20 cellular contexts compared by ENCODE assay signal in the genomic region with DNA sequence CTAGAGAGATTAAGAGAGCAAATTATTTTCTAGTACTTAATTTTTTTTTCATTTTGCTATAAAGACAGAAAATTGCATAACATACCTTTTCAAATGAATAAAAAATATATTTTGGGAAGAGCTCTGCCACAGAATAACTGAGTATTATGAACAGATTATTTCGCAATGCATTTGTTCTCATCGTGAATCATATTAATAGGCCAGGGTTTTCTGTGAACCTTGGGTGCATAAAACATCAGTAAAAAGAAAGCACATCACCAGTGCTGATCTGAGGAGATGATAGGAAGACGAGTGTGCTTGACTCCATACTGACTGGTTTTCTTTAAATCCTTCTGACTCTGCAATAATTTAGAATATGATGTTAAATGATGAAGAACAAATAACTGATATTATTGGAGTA.
"Had no signal": no experiment of that assay in that cellular context is flagged by ENCODE, and none has a peak within 500 bp of the region (broad histone marks: within the 10 kb centered on the region; RNA-seq: fewer than 3 reads in every experiment).

No MANE protein-coding gene starts in this region.

- FAIRE-seq: endometrium, islet of Langerhans had no signal

- H3K9ac ChIP-seq: neural progenitor cell had no signal

- ATAC-seq: body of pancreas; left cardiac atrium; naive thymus-derived CD4-positive, alpha-beta T cell; right cardiac atrium; stimulated activated effector memory CD8-positive, alpha-beta T cell treated with anti-CD3 and anti-CD28 coated beads, Interleukin-12 subunit alpha, Interleukin-12 subunit beta, amount 100 ng/mL, for 72 hours had no signal

- H3K27me3 ChIP-seq: body of pancreas, esophagus muscularis mucosa, neural progenitor cell, stomach, testis had no signal

- H3K36me3 ChIP-seq: esophagus muscularis mucosa, neural progenitor cell, prostate gland, stomach had no signal

- H2AFZ ChIP-seq: neural progenitor cell had no signal

- H3K4me1 ChIP-seq: body of pancreas, esophagus muscularis mucosa, neural progenitor cell, prostate gland, stomach, testis had no signal

- H3K9me3 ChIP-seq: body of pancreas, esophagus muscularis mucosa, prostate gland, stomach, testis had no signal

- H3K4me2 ChIP-seq: neural progenitor cell had no signal

- H3K27ac ChIP-seq: body of pancreas, esophagus muscularis mucosa, neural progenitor cell, prostate gland, stomach, testis had no signal

- H3K4me3 ChIP-seq: body of pancreas, esophagus muscularis mucosa, neural progenitor cell, prostate gland, stomach, testis had no signal

- DNase-seq: activated CD4-positive, alpha-beta memory T cell treated with anti-CD3 and anti-CD28 coated beads for 36 hours; activated CD4-positive, alpha-beta T cell treated with anti-CD3 and anti-CD28 coated beads for 4 hours; activated gamma-delta T cell treated with Interleukin-2 at 50 U/mL for 16 hours; activated T-cell treated with anti-CD3 and anti-CD28 coated beads for 4 hours; body of pancreas; cortex of kidney; foreskin fibroblast; left cardiac atrium; mesendoderm; naive thymus-derived CD4-positive, alpha-beta T cell; right cardiac atrium; stimulated activated CD4-positive, alpha-beta T cell treated with anti-CD3 and anti-CD28 coated beads, Interleukin-4, amount 100 ng/mL, for 24 hours; stomach; testis had no signal
